In genomic region chr12:57240069-57240921, GRCh38 we compare ENCODE assay signal across 9 cellular contexts. TPM values are rescaled to one million over a fixed set of nuclear protein-coding genes. Genes with fewer than 3 reads are reported as not detected.
DNase-seq lines count a peak whose midpoint lies in the region; ATAC-seq and TF ChIP-seq lines count a peak whose summit lies in the region.
"Had no signal": no experiment of that assay in that cellular context is flagged by ENCODE, and none has a peak within 500 bp of the region (broad histone marks: within the 10 kb centered on the region; RNA-seq: fewer than 3 reads in every experiment).

No MANE protein-coding gene starts in this region.

- ATAC-seq in activated naive CD8-positive, alpha-beta T cell treated with anti-CD3 and anti-CD28 coated beads, Interleukin-2, amount 10 ng/mL, durations not matched to agents 7 days and 5 days (ENCODE audit: low read depth), result peak; percentile 35
- ATAC-seq in right cardiac atrium, result no peak

- no peak for TF ChIP-seq CTCF in retinal pigment epithelial cell (conservative IDR thresholded peaks at IDR 0.05; ENCODE audit: low read depth, low read length)

- no peaks in the 10 kb centered on the region for H3K79me2 ChIP-seq in Karpas-422 (ENCODE audit: low read length)

- H3K27me3 ChIP-seq in Karpas-422 (ENCODE audit: low read length) (no peaks in the 10 kb centered on the region), right cardiac atrium (ENCODE audit: control insufficient read depth, insufficient read depth) (no peaks in the 10 kb centered on the region)

- H3K27ac ChIP-seq in Karpas-422 (ENCODE audit: low read length) (peak overlapping the region; percentile 98), right cardiac atrium (ENCODE audit: low read length) (no peak overlapping the region)
- H3K27ac ChIP-seq: adrenal gland had no signal

- peak overlapping the region; percentile 99 for H3K4me2 ChIP-seq in Karpas-422 (ENCODE audit: low read depth, low read length, poor library complexity, severe bottlenecking)

- H3K9me3 Mint-ChIP-seq in activated naive CD8-positive, alpha-beta T cell treated with anti-CD3 and anti-CD28 coated beads, Interleukin-2, amount 10 ng/mL, durations not matched to agents 7 days and 5 days, result no peaks in the 10 kb centered on the region

- H3K27ac Mint-ChIP-seq in activated naive CD8-positive, alpha-beta T cell treated with anti-CD3 and anti-CD28 coated beads, Interleukin-2, amount 10 ng/mL, durations not matched to agents 7 days and 5 days, result peak overlapping the region; percentile 90

- H3K4me1 ChIP-seq in Karpas-422 (ENCODE audit: low read length) (peaks cover 81% of the 10 kb centered on the region), right cardiac atrium (ENCODE audit: control insufficient read depth, insufficient read depth, low read length) (peaks cover 2% of the 10 kb centered on the region)

- DNase-seq in EL (peak; percentile 67), Karpas-422 (peak; percentile 91), SHP77 treated with DMSO at 0.1 percent for 48 hours (lab: John Stamatoyannopoulos, UW) (peak; percentile 25), right cardiac atrium (peak in 2 of 3 donors; percentile 78 to 79), retinal pigment epithelial cell (ENCODE audit: low read depth) (no peak), T1000 (lab: John Stamatoyannopoulos, UW) (no peak), globus pallidus (ENCODE audit: low spot score) (no peak)
- peak; percentile 73 for DNase-seq in activated naive CD8-positive, alpha-beta T cell treated with anti-CD3 and anti-CD28 coated beads, Interleukin-2, amount 10 ng/mL, durations not matched to agents 7 days and 5 days

- peaks cover 7% of the 10 kb centered on the region; the same call in 1 of the 2 replicates for H4K20me1 ChIP-seq in Karpas-422 (ENCODE audit: insufficient read depth, low read depth, low read length)

- H3K27me3 Mint-ChIP-seq in activated naive CD8-positive, alpha-beta T cell treated with anti-CD3 and anti-CD28 coated beads, Interleukin-2, amount 10 ng/mL, durations not matched to agents 7 days and 5 days, result peaks cover 42% of the 10 kb centered on the region

- peak overlapping the region; percentile 98 for H3K9ac ChIP-seq in Karpas-422 (ENCODE audit: low read length)

- H3K4me3 ChIP-seq in Karpas-422 (ENCODE audit: low read length) (peak overlapping the region; percentile 69), right cardiac atrium (ENCODE audit: low read length) (peak overlapping the region; percentile 54), retinal pigment epithelial cell (ENCODE audit: low read length) (peak overlapping the region; percentile 42)

- no peaks in the 10 kb centered on the region for H3K9me2 ChIP-seq in Karpas-422 (replicated peaks; ENCODE audit: insufficient read depth, low read length)

- POLR2A ChIA-PET in activated naive CD8-positive, alpha-beta T cell treated with anti-CD3 and anti-CD28 coated beads, Interleukin-2, amount 10 ng/mL, durations not matched to agents 7 days and 5 days (lab: Charles Lee), result interaction anchor here (0.5 to 8.8 kb wide), 6 partner anchors 12 to 504 kb away, joined by 3 to 71 read pairs (median 15); partner anchors contain the start of genes SHMT2 and STAT6

- H3K36me3 ChIP-seq in Karpas-422 (ENCODE audit: insufficient read depth, low read length), result no peaks in the 10 kb centered on the region
- H3K36me3 ChIP-seq: adrenal gland had no signal

- H2AFZ ChIP-seq in Karpas-422 (ENCODE audit: low read length), result no peak overlapping the region

- peak overlapping the region; percentile 98 for H3K4me3 Mint-ChIP-seq in activated naive CD8-positive, alpha-beta T cell treated with anti-CD3 and anti-CD28 coated beads, Interleukin-2, amount 10 ng/mL, durations not matched to agents 7 days and 5 days

- no peaks in the 10 kb centered on the region for H3K9me3 ChIP-seq in Karpas-422 (ENCODE audit: low read length)
- no peaks in the 10 kb centered on the region for H3K9me3 ChIP-seq in right cardiac atrium (ENCODE audit: control insufficient read depth, low read length)
- H3K9me3 ChIP-seq: adrenal gland had no signal

- peaks cover 9% of the 10 kb centered on the region for H3K36me3 Mint-ChIP-seq in activated naive CD8-positive, alpha-beta T cell treated with anti-CD3 and anti-CD28 coated beads, Interleukin-2, amount 10 ng/mL, durations not matched to agents 7 days and 5 days

- WGBS in right cardiac atrium, result 1% methylated on average over 72 of the region's 72 CpGs

- H3K4me1 Mint-ChIP-seq in activated naive CD8-positive, alpha-beta T cell treated with anti-CD3 and anti-CD28 coated beads, Interleukin-2, amount 10 ng/mL, durations not matched to agents 7 days and 5 days, result peaks cover 55% of the 10 kb centered on the region

- intact Hi-C loops in right cardiac atrium (cut with DNase I), result no loop called here

RNA-seq across cellular contexts. Expression of gene STAC3, which starts 10.7 kb away (rescaled TPM):
- 5.9 and 7.8 TPM in 2 replicates for total RNA-seq in Karpas-422 (2014; rRNA removed; shearing (Covaris generic); ENCODE audit: low replicate concordance)
- total RNA-seq in activated naive CD8-positive, alpha-beta T cell treated with anti-CD3 and anti-CD28 coated beads, Interleukin-2, amount 10 ng/mL, durations not matched to agents 7 days and 5 days, result 10 to 100 TPM; 10.7 to 11.4 TPM
- total RNA-seq in right cardiac atrium, result 1 to 10 TPM in 3 of 4 donors, under 1 TPM in 1; 0.91 to 2.3 (median 1.6) TPM
- polyA plus RNA-seq in right cardiac atrium, result 1.2 TPM

RNA-seq across cellular contexts. Expression of gene SHMT2, which starts 10.8 kb away (rescaled TPM):
- total RNA-seq in Karpas-422 (2014; rRNA removed; shearing (Covaris generic); ENCODE audit: low replicate concordance), result 399 and 449 TPM in 2 replicates
- 100 to 1,000 TPM; 142 to 159 TPM for total RNA-seq in activated naive CD8-positive, alpha-beta T cell treated with anti-CD3 and anti-CD28 coated beads, Interleukin-2, amount 10 ng/mL, durations not matched to agents 7 days and 5 days
- 10 to 100 TPM; 27.4 to 33.2 (median 29.9) TPM for total RNA-seq in right cardiac atrium
- polyA plus RNA-seq in right cardiac atrium, result 17.9 TPM

RNA-seq across cellular contexts. Expression of gene NXPH4, which starts 23.7 kb away (rescaled TPM):
- total RNA-seq in Karpas-422 (2014; rRNA removed; shearing (Covaris generic); ENCODE audit: low replicate concordance), result 2.9 and 4.2 TPM in 2 replicates
- total RNA-seq in activated naive CD8-positive, alpha-beta T cell treated with anti-CD3 and anti-CD28 coated beads, Interleukin-2, amount 10 ng/mL, durations not matched to agents 7 days and 5 days, result 1 to 10 TPM; 1.7 to 2.4 TPM
- total RNA-seq in right cardiac atrium, result under 1 TPM in 3 of 4 donors, not detected in 1; 0.11 to 0.39 (median 0.29) TPM
- 1.2 TPM for polyA plus RNA-seq in right cardiac atrium

Comparison
In these comparisons a context has a peak if more than half of its experiments do, and no peak if none do; other contexts are left out.
1. DNase-seq: peak in EL (single experiment), Karpas-422 (single experiment), SHP77 treated with DMSO at 0.1 percent for 48 hours (single experiment), activated naive CD8-positive, alpha-beta T cell treated with anti-CD3 and anti-CD28 coated beads, Interleukin-2, amount 10 ng/mL, durations not matched to agents 7 days and 5 days (single experiment) and right cardiac atrium (2 of 3); none in retinal pigment epithelial cell (single experiment), T1000 (single experiment) and globus pallidus (single experiment).
2. RNA of gene SHMT2, which starts 10.8 kb away (total RNA-seq): 399 to 449 TPM in Karpas-422 and 142 to 159 TPM in activated naive CD8-positive, alpha-beta T cell treated with anti-CD3 and anti-CD28 coated beads, Interleukin-2, amount 10 ng/mL, durations not matched to agents 7 days and 5 days; 27.4 to 33.2 TPM in right cardiac atrium; every median in the first group is over 4 times any median in the second.
3. Peak in every context shown above with its lines, with median percentiles within 50 percentile points of each other: H3K4me3 ChIP-seq.